Comparison of ENCODE assay signal across 10 cellular contexts in genomic region chr1:201456499-201457309, GRCh38. TPM values are rescaled to one million over a fixed set of nuclear protein-coding genes. Genes with fewer than 3 reads are reported as not detected.
DNase-seq lines count a peak whose midpoint lies in the region; ATAC-seq and TF ChIP-seq lines count a peak whose summit lies in the region.
"Had no signal": no experiment of that assay in that cellular context is flagged by ENCODE, and none has a peak within 500 bp of the region (broad histone marks: within the 10 kb centered on the region; RNA-seq: fewer than 3 reads in every experiment).

No MANE protein-coding gene starts in this region.

- no peaks in the 10 kb centered on the region for H3K27me3 ChIP-seq in body of pancreas

- H3K27ac ChIP-seq in body of pancreas (peak overlapping the region in 2 of 4 donors; percentile 7 to 32), urinary bladder (ENCODE audit: low read depth) (peak overlapping the region; percentile 75)
- H3K27ac ChIP-seq: 22Rv1, VCaP had no signal

- TF ChIP-seq POLR2A in body of pancreas (IDR thresholded peaks at IDR 0.05) = no peak

- WGBS in body of pancreas, 2 donors = 64 to 70% methylated on average over 11 of the region's 11 CpGs
- WGBS in urinary bladder = 61% methylated on average over 11 of the region's 11 CpGs

- no peaks in the 10 kb centered on the region for H3K36me3 ChIP-seq in body of pancreas (replicated peaks in 1 of 2; ENCODE audit: insufficient read depth in 1 of 2, low read depth in 2 of 2)
- no peaks in the 10 kb centered on the region for H3K36me3 ChIP-seq in urinary bladder (ENCODE audit: insufficient read depth)

- H3K4me3 ChIP-seq in body of pancreas (no peak overlapping the region), urinary bladder (ENCODE audit: low read depth, low read length) (no peak overlapping the region)

- intact Hi-C loops in body of pancreas (cut with DNase I) = no loop called here

- no peaks in the 10 kb centered on the region for H3K9me3 ChIP-seq in body of pancreas

- DNase-seq in DMS53 (lab: John Stamatoyannopoulos, UW) = peak; percentile 33
- DNase-seq in DMS53 treated with DMSO at 0.1 percent for 48 hours (lab: John Stamatoyannopoulos, UW; ENCODE audit: unreplicated experiment) = no peak
- DNase-seq in body of pancreas = peak; percentile 21 to 60 (median 34)
- no peak for DNase-seq in left lobe of liver (ENCODE audit: low spot score)
- DNase-seq in NCI-H82 (lab: John Stamatoyannopoulos, UW) = no peak

- ATAC-seq in body of pancreas = peak; percentile 48
- peak; percentile 45 for ATAC-seq in left lobe of liver
- no peak for ATAC-seq in HG03135 (IDR thresholded peaks at IDR 0.05; ENCODE audit: unreplicated experiment)
- no peak for ATAC-seq in GM19463 (IDR thresholded peaks at IDR 0.05; ENCODE audit: unreplicated experiment)

- H3K4me1 ChIP-seq in body of pancreas = peaks cover 18% of the 10 kb centered on the region
- H3K4me1 ChIP-seq in urinary bladder (ENCODE audit: insufficient read depth) = no peaks in the 10 kb centered on the region

- TF ChIP-seq CTCF in body of pancreas (IDR thresholded peaks at IDR 0.05) = no peak

RNA-seq across cellular contexts. Expression of gene PHLDA3, which starts 12.3 kb away (rescaled TPM):
- total RNA-seq in body of pancreas (10 to 100 TPM; 25.2 to 48.8 TPM), left lobe of liver (1.8 TPM), urinary bladder (15.2 TPM)
- polyA plus RNA-seq in urinary bladder = 134 TPM

RNA-seq across cellular contexts. Expression of gene TNNI1, which starts 35.2 kb away (rescaled TPM):
- total RNA-seq in body of pancreas (not detected), left lobe of liver (not detected), urinary bladder (21.3 TPM)
- not detected for polyA plus RNA-seq in urinary bladder

RNA-seq across cellular contexts. Expression of gene CSRP1, which starts 50.2 kb away (rescaled TPM):
- total RNA-seq in body of pancreas = 100 to 1,000 TPM; 127 to 245 TPM
- total RNA-seq in left lobe of liver = 67.7 TPM
- 719 TPM for total RNA-seq in urinary bladder
- polyA plus RNA-seq in urinary bladder = 4,390 TPM

RNA-seq across cellular contexts. Expression of gene LAD1, which starts 57.6 kb away (rescaled TPM):
- total RNA-seq in body of pancreas (10 to 100 TPM; 46.1 to 54.7 TPM), left lobe of liver (27.8 TPM), urinary bladder (12.6 TPM)
- 14.6 TPM for polyA plus RNA-seq in urinary bladder

Comparison
In these comparisons a context has a peak if more than half of its experiments do, and no peak if none do; other contexts are left out.
1. DNase-seq: peak in DMS53 (single experiment) and body of pancreas (4 of 4); none in DMS53 treated with DMSO at 0.1 percent for 48 hours (single experiment), left lobe of liver (single experiment) and NCI-H82 (single experiment).
2. ATAC-seq: peak in body of pancreas (single experiment) and left lobe of liver (single experiment); none in HG03135 (single experiment) and GM19463 (single experiment).
3. RNA of gene TNNI1, which starts 35.2 kb away (total RNA-seq): 21.3 TPM in urinary bladder (single experiment); not detected in body of pancreas and not detected in left lobe of liver (single experiment); every median in the first group is over 10 times any median in the second.